ENCODE assay signal across 9 cellular contexts in the genomic region with DNA sequence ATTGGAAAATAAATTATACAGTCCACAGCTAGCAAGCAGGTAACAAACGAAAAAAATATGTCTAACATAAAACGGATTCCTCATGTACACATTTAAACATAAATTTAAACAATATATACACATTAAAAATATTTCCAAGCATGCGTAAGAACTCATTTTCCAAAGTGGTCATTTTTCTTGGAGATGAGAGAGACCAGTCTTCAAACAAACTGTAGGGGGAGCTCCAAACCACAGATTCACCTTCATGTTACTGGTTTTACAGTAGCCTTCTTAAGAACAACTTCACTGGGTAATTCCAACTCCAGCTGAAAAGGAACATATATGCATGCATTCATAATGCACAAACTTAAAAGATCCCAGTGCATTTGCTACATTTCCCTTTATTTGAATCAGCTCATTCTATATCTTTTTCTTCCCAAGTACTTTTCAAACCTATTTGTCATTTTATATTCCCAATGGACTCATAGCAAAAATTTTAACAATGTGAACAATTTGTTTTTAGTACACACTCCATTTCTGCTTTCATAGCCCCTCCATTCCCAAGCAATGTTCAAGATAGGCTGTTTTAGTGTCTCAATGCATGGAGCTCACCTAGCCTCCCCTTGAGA. TPM values are rescaled to one million over a fixed set of nuclear protein-coding genes. Genes with fewer than 3 reads are reported as not detected.
DNase-seq lines count a peak whose midpoint lies in the region; ATAC-seq and TF ChIP-seq lines count a peak whose summit lies in the region.
"Had no signal": no experiment of that assay in that cellular context is flagged by ENCODE, and none has a peak within 500 bp of the region (broad histone marks: within the 10 kb centered on the region; RNA-seq: fewer than 3 reads in every experiment).

No MANE protein-coding gene starts in this region.

- H3K27ac Mint-ChIP-seq in immature natural killer cell: no peak overlapping the region

- peaks cover 20% of the 10 kb centered on the region in 2 donors for H3K4me1 Mint-ChIP-seq in immature natural killer cell

- H3K27ac ChIP-seq in testis: no peak overlapping the region

- no peak overlapping the region for H3K4me3 ChIP-seq in HFF-Myc (replicated peaks; ENCODE audit: low read depth, low read length)
- H3K4me3 ChIP-seq in testis: no peak overlapping the region

- H3K27me3 Mint-ChIP-seq in immature natural killer cell (ENCODE audit: low read depth in 3 of 3): peaks cover 3 to 4% (median 3%) of the 10 kb centered on the region in 3 donors

- in situ Hi-C loops in Caki2 (cut with HindIII; ENCODE audit: low pct_unique_long_range_greater_than_20kb, low sequenced_read_pairs): no loop called here

- DNase-seq in Caki2 (ENCODE audit: low read depth) (peak; percentile 35), HFF-Myc (ENCODE audit: extremely low read depth, low read depth) (peak; percentile 81), NCI-H526 (lab: John Stamatoyannopoulos, UW) (peak; percentile 28 to 83), amniotic epithelial cell (ENCODE audit: low read depth) (peak; percentile 87), immature natural killer cell (peak; percentile 54 to 67 (median 66)), testis (peak; percentile 45)
- DNase-seq in activated CD4-positive, alpha-beta T cell treated with anti-CD3 and anti-CD28 coated beads, Interleukin-2, amount 50 U/mL, for 48 hours: no peak

- no peaks in the 10 kb centered on the region for H3K4me1 ChIP-seq in testis

- peaks cover 0 to 2% (median 0%) of the 10 kb centered on the region in 6 donors for H3K9me3 Mint-ChIP-seq in immature natural killer cell

- TF ChIP-seq CTCF in HFF-Myc (IDR thresholded peaks at IDR 0.05; ENCODE audit: low read depth, low read length, missing control alignments) (peak; percentile 77), testis (IDR thresholded peaks at IDR 0.05) (peak; percentile 67 to 81 (median 77))

- no peak for ATAC-seq in HG02678 (IDR thresholded peaks at IDR 0.05; ENCODE audit: unreplicated experiment)

- no peaks in the 10 kb centered on the region for H3K27me3 ChIP-seq in testis

- WGBS in testis, 2 donors: 24 to 29% methylated on average over 3 of the region's 3 CpGs

- H3K4me3 Mint-ChIP-seq in immature natural killer cell: no peak overlapping the region

- H3K36me3 ChIP-seq in testis (ENCODE audit: low read depth, missing control alignments): no peaks in the 10 kb centered on the region

- intact Hi-C loops in testis (cut with DNase I; ENCODE audit: low total_unique reads): no loop called here

- no peaks in the 10 kb centered on the region for H3K9me3 ChIP-seq in testis

- H3K36me3 Mint-ChIP-seq in immature natural killer cell: no peaks in the 10 kb centered on the region

- TF ChIP-seq POLR2A in testis (IDR thresholded peaks at IDR 0.05): no peak

RNA-seq across cellular contexts. Expression of gene STAMBP, which starts 4.7 kb away (rescaled TPM):
- total RNA-seq in Caki2 (2014; rRNA removed; shearing (Covaris generic); ENCODE audit: low replicate concordance): 46.4 and 62.0 TPM in 2 replicates
- polyA plus RNA-seq in immature natural killer cell (10 to 100 TPM; 46.8 to 56.4 (median 48.6) TPM), testis (ENCODE audit: insufficient read depth, low read depth, low replicate concordance) (49.0 TPM)
- total RNA-seq in testis: 10 to 100 TPM; 47.4 to 51.2 TPM

RNA-seq across cellular contexts. Expression of gene C2orf78, which starts 40.0 kb away (rescaled TPM):
- not detected in 2 replicates for total RNA-seq in Caki2 (2014; rRNA removed; shearing (Covaris generic); ENCODE audit: low replicate concordance)
- not detected for polyA plus RNA-seq in immature natural killer cell
- total RNA-seq in testis: 10 to 100 TPM in 1 of 2 donors, 1 to 10 TPM in 1; 3.5 to 18.6 TPM
- 11.6 TPM for polyA plus RNA-seq in testis (ENCODE audit: insufficient read depth, low read depth, low replicate concordance)
- total RNA-seq: T-helper 2 cell treated with Interferon-gamma antibody and Interleukin-4, amounts not matched to agents 100 ng/mL and 5 ng/mL, for 36 hours had no signal

RNA-seq across cellular contexts. Expression of gene DUSP11, which starts 44.1 kb away (rescaled TPM):
- total RNA-seq in Caki2 (2014; rRNA removed; shearing (Covaris generic); ENCODE audit: low replicate concordance): 39.5 and 42.3 TPM in 2 replicates
- polyA plus RNA-seq in immature natural killer cell (10 to 100 TPM; 52.2 to 65.3 (median 56.0) TPM), testis (ENCODE audit: insufficient read depth, low read depth, low replicate concordance) (32.2 TPM)
- 10 to 100 TPM; 55.3 to 56.3 TPM for total RNA-seq in testis

Comparison
In these comparisons a context has a peak if more than half of its experiments do, and no peak if none do; other contexts are left out.
1. DNase-seq: peak in Caki2 (single experiment), HFF-Myc (single experiment), NCI-H526 (2 of 2), amniotic epithelial cell (single experiment), immature natural killer cell (3 of 3) and testis (single experiment); none in activated CD4-positive, alpha-beta T cell treated with anti-CD3 and anti-CD28 coated beads, Interleukin-2, amount 50 U/mL, for 48 hours (0 of 2).